ENCODE assay signal across 18 cellular contexts in genomic region chr10:110676016-110676415, GRCh38. TPM values are rescaled to one million over a fixed set of nuclear protein-coding genes. Genes with fewer than 3 reads are reported as not detected.
"Had no signal": no experiment of that assay in that cellular context is flagged by ENCODE, and none has a peak within 500 bp of the region (broad histone marks: within the 10 kb centered on the region; RNA-seq: fewer than 3 reads in every experiment).

No MANE protein-coding gene starts in this region.

- H3K4me3 ChIP-seq: colonic mucosa, prostate gland, skin epidermis, testis, tibial nerve had no signal

- H3K36me3 Mint-ChIP-seq: immature natural killer cell; naive thymus-derived CD4-positive, alpha-beta T cell; stimulated activated naive B cell treated with anti-CD40 and anti-IgM and Interleukin-4, amounts not matched to agents 10 μg/mL and 1 μg/mL and 100 μg/mL, for 72 hours had no signal

- H3K4me1 ChIP-seq: colonic mucosa, parathyroid adenoma, prostate gland, testis had no signal

- ATAC-seq: naive thymus-derived CD4-positive, alpha-beta T cell; sciatic nerve; stimulated activated naive B cell treated with anti-CD40 and anti-IgM and Interleukin-4, amounts not matched to agents 10 μg/mL and 1 μg/mL and 100 μg/mL, for 72 hours; stimulated activated naive CD8-positive, alpha-beta T cell treated with anti-CD3 and anti-CD28 coated beads, Interleukin-15, amount 100 ng/mL, for 72 hours had no signal

- H3K9ac ChIP-seq: parathyroid adenoma had no signal

- H3K27ac ChIP-seq: colonic mucosa, parathyroid adenoma, prostate gland, skin epidermis, testis, tibial nerve had no signal

- H3K27ac Mint-ChIP-seq: endodermal cell; immature natural killer cell; nephron progenitor cell; stimulated activated naive B cell treated with anti-CD40 and anti-IgM and Interleukin-4, amounts not matched to agents 10 μg/mL and 1 μg/mL and 100 μg/mL, for 72 hours; stimulated activated naive CD8-positive, alpha-beta T cell treated with anti-CD3 and anti-CD28 coated beads, Interleukin-15, amount 100 ng/mL, for 72 hours had no signal

- H3K27me3 ChIP-seq: colonic mucosa, testis, tibial nerve had no signal

- H3K9me3 Mint-ChIP-seq: endodermal cell; naive thymus-derived CD4-positive, alpha-beta T cell; nephron progenitor cell; stimulated activated naive B cell treated with anti-CD40 and anti-IgM and Interleukin-4, amounts not matched to agents 10 μg/mL and 1 μg/mL and 100 μg/mL, for 72 hours; stimulated activated naive CD8-positive, alpha-beta T cell treated with anti-CD3 and anti-CD28 coated beads, Interleukin-15, amount 100 ng/mL, for 72 hours had no signal

- DNase-seq: colonic mucosa; effector CD4-positive, alpha-beta T cell; endodermal cell; erythroblast; immature natural killer cell; naive thymus-derived CD4-positive, alpha-beta T cell; nephron progenitor cell; stimulated activated CD4-positive, alpha-beta T cell treated with anti-CD3 and anti-CD28 coated beads, Interleukin-2, amount 100 ng/mL, for 24 hours; stimulated activated CD4-positive, alpha-beta T cell treated with anti-CD3 and anti-CD28 coated beads, Interleukin-4, amount 100 ng/mL, for 4 hours; stimulated activated naive B cell treated with anti-CD40 and anti-IgM and Interleukin-4, amounts not matched to agents 10 μg/mL and 1 μg/mL and 100 μg/mL, for 72 hours; stimulated activated naive CD8-positive, alpha-beta T cell treated with anti-CD3 and anti-CD28 coated beads, Interleukin-15, amount 100 ng/mL, for 72 hours; testis had no signal

- H3K36me3 ChIP-seq: colonic mucosa, prostate gland, tibial nerve had no signal

- H3K9me3 ChIP-seq: colonic mucosa, prostate gland, testis, tibial nerve had no signal

RNA-seq across cellular contexts. Expression of gene RBM20, which starts 31.9 kb away (rescaled TPM):
- total RNA-seq: endothelial cell of umbilical vein had no signal
